21 cellular contexts compared by ENCODE assay signal in genomic region chr2:47010176-47010575, GRCh38.
"Had no signal": no experiment of that assay in that cellular context is flagged by ENCODE, and none has a peak within 500 bp of the region (broad histone marks: within the 10 kb centered on the region; RNA-seq: fewer than 3 reads in every experiment).

No MANE protein-coding gene starts in this region.

- H3K4me1 Mint-ChIP-seq: activated CD4-positive, alpha-beta T cell treated with anti-CD3 and anti-CD28 coated beads for 36 hours; activated CD8-positive, alpha-beta memory T cell treated with anti-CD3 and anti-CD28 coated beads, Interleukin-2, amount 10 ng/mL, durations not matched to agents 7 days and 5 days; natural killer cell had no signal

- ATAC-seq: activated CD4-positive, alpha-beta T cell treated with anti-CD3 and anti-CD28 coated beads for 36 hours; activated CD8-positive, alpha-beta memory T cell treated with anti-CD3 and anti-CD28 coated beads, Interleukin-2, amount 10 ng/mL, durations not matched to agents 7 days and 5 days; left colon; mucosa of descending colon; natural killer cell; stimulated activated naive CD8-positive, alpha-beta T cell treated with anti-CD3 and anti-CD28 coated beads, Interleukin-15, Interleukin-2, amounts not matched to agents 100 U/mL and 50 U/mL, for 24 hours; T-helper 17 cell had no signal

- H3K9me3 ChIP-seq: mucosa of descending colon, neutrophil, testis had no signal

- H3K9me3 Mint-ChIP-seq: activated CD4-positive, alpha-beta memory T cell treated with anti-CD3 and anti-CD28 coated beads for 36 hours; activated naive CD4-positive, alpha-beta T cell treated with anti-CD3 and anti-CD28 coated beads, Interleukin-2, amount 50 U/mL, for 72 hours; natural killer cell had no signal

- H3K36me3 Mint-ChIP-seq: natural killer cell had no signal

- H3K27me3 Mint-ChIP-seq: activated CD4-positive, alpha-beta memory T cell treated with anti-CD3 and anti-CD28 coated beads for 36 hours; activated CD4-positive, alpha-beta T cell treated with anti-CD3 and anti-CD28 coated beads for 36 hours; activated CD8-positive, alpha-beta memory T cell treated with anti-CD3 and anti-CD28 coated beads, Interleukin-2, amount 10 ng/mL, durations not matched to agents 7 days and 5 days; T-helper 17 cell had no signal

- FAIRE-seq: colon, small intestine had no signal

- H3K4me3 Mint-ChIP-seq: activated CD4-positive, alpha-beta memory T cell treated with anti-CD3 and anti-CD28 coated beads for 36 hours; activated CD4-positive, alpha-beta T cell treated with anti-CD3 and anti-CD28 coated beads for 36 hours; activated CD8-positive, alpha-beta memory T cell treated with anti-CD3 and anti-CD28 coated beads, Interleukin-2, amount 10 ng/mL, durations not matched to agents 7 days and 5 days; natural killer cell; T-helper 17 cell had no signal

- H3K27me3 ChIP-seq: neutrophil, testis had no signal

- H3K4me3 ChIP-seq: mucosa of descending colon, testis had no signal

- DNase-seq: activated CD4-positive, alpha-beta memory T cell treated with anti-CD3 and anti-CD28 coated beads for 36 hours; activated CD4-positive, alpha-beta T cell treated with anti-CD3 and anti-CD28 coated beads for 36 hours; activated CD8-positive, alpha-beta memory T cell treated with anti-CD3 and anti-CD28 coated beads, Interleukin-2, amount 10 ng/mL, durations not matched to agents 7 days and 5 days; activated effector memory CD4-positive, alpha-beta T cell treated with Interleukin-2 at 50 U/mL for 16 hours; activated T-cell treated with anti-CD3 and anti-CD28 coated beads, Interleukin-2, amount 50 U/mL, for 1 hour; caudate nucleus; foreskin melanocyte; head of caudate nucleus; left colon; mucosa of descending colon; natural killer cell; posterior cingulate gyrus; small intestine; stimulated activated CD4-positive, alpha-beta T cell treated with anti-CD3 and anti-CD28 coated beads, Interleukin-4, amount 100 ng/mL, for 4 hours; stimulated activated CD8-positive, alpha-beta memory T cell treated with anti-CD3 and anti-CD28 coated beads, Interleukin-4, amount 100 ng/mL, for 48 hours; stimulated activated naive CD8-positive, alpha-beta T cell treated with anti-CD3 and anti-CD28 coated beads, Interleukin-15, Interleukin-2, amounts not matched to agents 100 U/mL and 50 U/mL, for 24 hours; T-helper 17 cell; testis had no signal

- H3K27ac Mint-ChIP-seq: activated CD4-positive, alpha-beta memory T cell treated with anti-CD3 and anti-CD28 coated beads for 36 hours; activated CD4-positive, alpha-beta T cell treated with anti-CD3 and anti-CD28 coated beads for 36 hours; activated CD8-positive, alpha-beta memory T cell treated with anti-CD3 and anti-CD28 coated beads, Interleukin-2, amount 10 ng/mL, durations not matched to agents 7 days and 5 days; natural killer cell had no signal

- H3K27ac ChIP-seq: neutrophil had no signal
